ENCODE assay signal across 17 cellular contexts in genomic region chr10:77081411-77082010, GRCh38.
"Had no signal": no experiment of that assay in that cellular context is flagged by ENCODE, and none has a peak within 500 bp of the region (broad histone marks: within the 10 kb centered on the region; RNA-seq: fewer than 3 reads in every experiment).

No MANE protein-coding gene starts in this region.

- ATAC-seq: activated CD4-positive, CD25-positive, alpha-beta regulatory T cell treated with anti-CD3 and anti-CD28 coated beads, Interleukin-2, amount 50 U/mL, for 24 hours; activated CD8-positive, alpha-beta memory T cell treated with anti-CD3 and anti-CD28 coated beads, Interleukin-2, amount 10 ng/mL, durations not matched to agents 7 days and 5 days; esophagus mucosa; heart left ventricle; left cardiac atrium; natural killer cell had no signal

- H3K9me3 ChIP-seq: heart left ventricle, thoracic aorta had no signal

- H3K9me3 Mint-ChIP-seq: activated T-cell treated with anti-CD3 and anti-CD28 coated beads, Interleukin-2, amount 50 U/mL, for 24 hours; natural killer cell; stimulated activated naive CD8-positive, alpha-beta T cell treated with anti-CD3 and anti-CD28 coated beads, Interleukin-15, Interleukin-2, amounts not matched to agents 100 ng/mL and 50 ng/mL, for 24 hours; T-helper 2 cell treated with Interferon-gamma antibody and Interleukin-4, amounts not matched to agents 5 μg/mL and 100 μg/mL, for 36 hours had no signal

- H3K4me3 ChIP-seq: heart left ventricle, thoracic aorta had no signal

- H3K27me3 ChIP-seq: brain microvascular endothelial cell, heart left ventricle had no signal

- H3K4me3 Mint-ChIP-seq: activated CD8-positive, alpha-beta memory T cell treated with anti-CD3 and anti-CD28 coated beads, Interleukin-2, amount 10 ng/mL, durations not matched to agents 7 days and 5 days; activated naive CD8-positive, alpha-beta T cell; activated T-cell treated with anti-CD3 and anti-CD28 coated beads, Interleukin-2, amount 50 U/mL, for 24 hours; natural killer cell; stimulated activated naive CD8-positive, alpha-beta T cell treated with anti-CD3 and anti-CD28 coated beads, Interleukin-15, Interleukin-2, amounts not matched to agents 100 ng/mL and 50 ng/mL, for 24 hours; T-helper 2 cell treated with Interferon-gamma antibody and Interleukin-4, amounts not matched to agents 5 μg/mL and 100 μg/mL, for 36 hours had no signal

- H3K27ac ChIP-seq: brain microvascular endothelial cell, heart left ventricle had no signal

- H3K27ac Mint-ChIP-seq: activated CD8-positive, alpha-beta memory T cell treated with anti-CD3 and anti-CD28 coated beads, Interleukin-2, amount 10 ng/mL, durations not matched to agents 7 days and 5 days; activated naive CD8-positive, alpha-beta T cell; activated T-cell treated with anti-CD3 and anti-CD28 coated beads, Interleukin-2, amount 50 U/mL, for 24 hours; natural killer cell; stimulated activated naive CD8-positive, alpha-beta T cell treated with anti-CD3 and anti-CD28 coated beads, Interleukin-15, Interleukin-2, amounts not matched to agents 100 ng/mL and 50 ng/mL, for 24 hours; T-helper 2 cell treated with Interferon-gamma antibody and Interleukin-4, amounts not matched to agents 5 μg/mL and 100 μg/mL, for 36 hours had no signal

- H3K36me3 Mint-ChIP-seq: activated CD8-positive, alpha-beta memory T cell treated with anti-CD3 and anti-CD28 coated beads, Interleukin-2, amount 10 ng/mL, durations not matched to agents 7 days and 5 days; activated naive CD8-positive, alpha-beta T cell; natural killer cell had no signal

- H3K27me3 Mint-ChIP-seq: activated CD8-positive, alpha-beta memory T cell treated with anti-CD3 and anti-CD28 coated beads, Interleukin-2, amount 10 ng/mL, durations not matched to agents 7 days and 5 days; activated T-cell treated with anti-CD3 and anti-CD28 coated beads, Interleukin-2, amount 50 U/mL, for 24 hours; stimulated activated naive CD8-positive, alpha-beta T cell treated with anti-CD3 and anti-CD28 coated beads, Interleukin-15, Interleukin-2, amounts not matched to agents 100 ng/mL and 50 ng/mL, for 24 hours had no signal

- H3K4me1 Mint-ChIP-seq: activated CD8-positive, alpha-beta memory T cell treated with anti-CD3 and anti-CD28 coated beads, Interleukin-2, amount 10 ng/mL, durations not matched to agents 7 days and 5 days; natural killer cell had no signal

- H3K36me3 ChIP-seq: brain microvascular endothelial cell, heart left ventricle had no signal

- DNase-seq: activated CD8-positive, alpha-beta memory T cell treated with anti-CD3 and anti-CD28 coated beads, Interleukin-2, amount 10 ng/mL, durations not matched to agents 7 days and 5 days; activated effector memory CD4-positive, alpha-beta T cell treated with anti-CD3 and anti-CD28 coated beads, Interleukin-2, amount 50 U/mL, for 16 hours; activated T-cell treated with anti-CD3 and anti-CD28 coated beads, Interleukin-2, amount 50 U/mL, for 24 hours; amygdala; brain microvascular endothelial cell; foreskin fibroblast; heart left ventricle; left cardiac atrium; natural killer cell; occipital lobe; stimulated activated CD4-positive, alpha-beta T cell treated with anti-CD3 and anti-CD28 coated beads, Interleukin-2, amount 100 ng/mL, for 48 hours had no signal
